In the genomic region with DNA sequence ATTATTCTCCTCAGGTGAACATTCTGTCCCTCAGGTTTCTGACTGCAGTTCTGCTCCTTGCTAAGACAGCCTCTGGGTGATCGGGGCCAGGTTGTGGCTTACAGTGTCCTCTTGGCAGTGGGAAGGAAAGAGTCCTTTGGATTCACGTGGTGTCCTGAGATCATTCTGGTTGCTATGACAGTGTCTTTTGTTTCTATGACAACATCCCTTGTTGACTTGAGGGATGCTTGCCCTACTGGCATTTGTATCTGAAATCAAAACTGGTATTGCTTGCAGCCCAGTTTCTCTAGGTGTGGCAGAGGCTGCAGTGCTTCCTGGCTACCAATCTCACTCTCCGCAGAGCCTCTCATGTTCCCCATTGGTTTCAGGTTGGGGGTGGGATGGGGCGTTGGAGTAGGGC, we compare ENCODE assay signal across 16 cellular contexts.
"Had no signal": no experiment of that assay in that cellular context is flagged by ENCODE, and none has a peak within 500 bp of the region (broad histone marks: within the 10 kb centered on the region; RNA-seq: fewer than 3 reads in every experiment).

No MANE protein-coding gene starts in this region.

- H3K27ac Mint-ChIP-seq: activated T-helper 1 cell treated with anti-CD3 and anti-CD28 coated beads, Interleukin-12 subunit alpha, Interleukin-12 subunit beta, Interleukin-2, Interleukin-4 antibody, amounts not matched to agents 30 ng/mL and 10 ng/mL and 1 ng/mL, durations not matched to agents 14 hours and 24 hours and 36 hours; dendritic cell treated with granulocyte-macrophage colony-stimulating factor and Interleukin-4, amounts not matched to agents 40 ng/mL and 50 ng/mL, for 4 days; immature natural killer cell; mesothelial cell of epicardium; stimulated activated naive CD8-positive, alpha-beta T cell treated with anti-CD3 and anti-CD28 coated beads, Interleukin-15, Interleukin-2, amounts not matched to agents 100 ng/mL and 50 ng/mL, for 24 hours; type B pancreatic cell had no signal

- H3K4me3 Mint-ChIP-seq: activated T-helper 1 cell treated with anti-CD3 and anti-CD28 coated beads, Interleukin-12 subunit alpha, Interleukin-12 subunit beta, Interleukin-2, Interleukin-4 antibody, amounts not matched to agents 30 ng/mL and 10 ng/mL and 1 ng/mL, durations not matched to agents 14 hours and 24 hours and 36 hours; dendritic cell treated with granulocyte-macrophage colony-stimulating factor and Interleukin-4, amounts not matched to agents 40 ng/mL and 50 ng/mL, for 4 days; immature natural killer cell; mesothelial cell of epicardium; neural crest cell; stimulated activated naive CD8-positive, alpha-beta T cell treated with anti-CD3 and anti-CD28 coated beads, Interleukin-15, Interleukin-2, amounts not matched to agents 100 ng/mL and 50 ng/mL, for 24 hours; type B pancreatic cell had no signal

- H3K36me3 Mint-ChIP-seq: immature natural killer cell, mesothelial cell of epicardium, type B pancreatic cell had no signal

- H3K27ac ChIP-seq: foreskin keratinocyte, right lobe of liver had no signal

- H3K9me3 Mint-ChIP-seq: activated T-helper 1 cell treated with anti-CD3 and anti-CD28 coated beads, Interleukin-12 subunit alpha, Interleukin-12 subunit beta, Interleukin-2, Interleukin-4 antibody, amounts not matched to agents 30 ng/mL and 10 ng/mL and 1 ng/mL, durations not matched to agents 14 hours and 24 hours and 36 hours; dendritic cell treated with granulocyte-macrophage colony-stimulating factor and Interleukin-4, amounts not matched to agents 40 ng/mL and 50 ng/mL, for 4 days; mesothelial cell of epicardium; neural crest cell; stimulated activated naive CD8-positive, alpha-beta T cell treated with anti-CD3 and anti-CD28 coated beads, Interleukin-15, Interleukin-2, amounts not matched to agents 100 ng/mL and 50 ng/mL, for 24 hours; type B pancreatic cell had no signal

- DNase-seq: activated CD4-positive, alpha-beta T cell treated with anti-CD3 and anti-CD28 coated beads, Interleukin-2, amount 50 U/mL, for 1 hour; activated CD8-positive, alpha-beta memory T cell treated with anti-CD3 and anti-CD28 coated beads for 24 hours; activated naive CD4-positive, alpha-beta T cell; effector memory CD4-positive, alpha-beta T cell; foreskin keratinocyte; immature natural killer cell; right lobe of liver; stimulated activated CD4-positive, alpha-beta T cell treated with anti-CD3 and anti-CD28 coated beads, Interleukin-4, amount 100 ng/mL, for 4 hours; stimulated activated CD8-positive, alpha-beta memory T cell treated with anti-CD3 and anti-CD28 coated beads, Interleukin-4, amount 100 ng/mL, for 48 hours had no signal

- H3K4me2 ChIP-seq: smooth muscle cell had no signal

- ATAC-seq: foreskin keratinocyte had no signal

- H3K27me3 Mint-ChIP-seq: dendritic cell treated with granulocyte-macrophage colony-stimulating factor and Interleukin-4, amounts not matched to agents 40 ng/mL and 50 ng/mL, for 4 days; stimulated activated naive CD8-positive, alpha-beta T cell treated with anti-CD3 and anti-CD28 coated beads, Interleukin-15, Interleukin-2, amounts not matched to agents 100 ng/mL and 50 ng/mL, for 24 hours had no signal

- H3K4me3 ChIP-seq: right lobe of liver, smooth muscle cell had no signal

- H3K9me3 ChIP-seq: right lobe of liver had no signal

- H3K4me1 ChIP-seq: foreskin keratinocyte, right lobe of liver had no signal

- H3K36me3 ChIP-seq: right lobe of liver had no signal

- H3K27me3 ChIP-seq: foreskin keratinocyte, right lobe of liver had no signal

- H3K4me1 Mint-ChIP-seq: immature natural killer cell, mesothelial cell of epicardium, neural crest cell had no signal
